19 cellular contexts compared by ENCODE assay signal in genomic region chr3:73473578-73474448, GRCh38.
DNase-seq lines count a peak whose midpoint lies in the region; ATAC-seq and TF ChIP-seq lines count a peak whose summit lies in the region.
"Had no signal": no experiment of that assay in that cellular context is flagged by ENCODE, and none has a peak within 500 bp of the region (broad histone marks: within the 10 kb centered on the region; RNA-seq: fewer than 3 reads in every experiment).

No MANE protein-coding gene starts in this region.

- H3K4me3 Mint-ChIP-seq in CD4-positive, alpha-beta memory T cell: no peak overlapping the region
- H3K4me3 Mint-ChIP-seq: CD4-positive, alpha-beta T cell had no signal

- TF ChIP-seq CTCF in heart left ventricle (IDR thresholded peaks at IDR 0.05): no peak
- TF ChIP-seq CTCF in body of pancreas (IDR thresholded peaks at IDR 0.05): no peak
- TF ChIP-seq CTCF in neural cell (IDR thresholded peaks at IDR 0.05; ENCODE audit: poor library complexity, severe bottlenecking): no peak

- no peak overlapping the region for H2AFZ ChIP-seq in neural cell (ENCODE audit: low read depth, low read length)

- H3K4me3 ChIP-seq in heart left ventricle (no peak overlapping the region), body of pancreas (no peak overlapping the region), neural cell (ENCODE audit: low read length) (no peak overlapping the region)
- no peak overlapping the region for H3K4me3 ChIP-seq in CD4-positive, alpha-beta memory T cell (ENCODE audit: low read length in 2 of 2)
- H3K4me3 ChIP-seq: BLaER1 had no signal

- H3K27ac ChIP-seq in heart left ventricle (no peak overlapping the region), body of pancreas (peak overlapping the region; percentile 65 to 81 (median 75)), neural cell (ENCODE audit: low read length) (peak overlapping the region; percentile 18)
- no peak overlapping the region for H3K27ac ChIP-seq in CD4-positive, alpha-beta memory T cell (ENCODE audit: low read depth, low read length)
- H3K27ac ChIP-seq: BLaER1, KMS-11 had no signal

- CTCF ChIA-PET in HEK293T (lab: Yijun Ruan, JAX): no interaction called here
- CTCF ChIA-PET in CD4-positive, alpha-beta memory T cell (lab: Charles Lee; ENCODE audit: partially characterized antibody): no interaction called here

- H3K9me2 ChIP-seq in neural cell (ENCODE audit: insufficient read depth, low read length): no peaks in the 10 kb centered on the region

- H3K36me3 ChIP-seq in heart left ventricle (no peaks in the 10 kb centered on the region), body of pancreas (replicated peaks in 1 of 2; ENCODE audit: insufficient read depth in 1 of 2, low read depth in 2 of 2) (no peaks in the 10 kb centered on the region), neural cell (ENCODE audit: insufficient read depth, low read length) (no peaks in the 10 kb centered on the region)
- H3K36me3 ChIP-seq in CD4-positive, alpha-beta memory T cell (ENCODE audit: insufficient read depth, low read length): no peaks in the 10 kb centered on the region
- H3K36me3 ChIP-seq: BLaER1 had no signal

- H3K4me1 ChIP-seq in heart left ventricle (peaks cover 0 to 39% (median 13%) of the 10 kb centered on the region in 12 donors), body of pancreas (peaks cover 60% of the 10 kb centered on the region)
- peaks cover 4% of the 10 kb centered on the region for H3K4me1 ChIP-seq in CD4-positive, alpha-beta memory T cell (ENCODE audit: insufficient read depth, low read length)

- H4K20me1 ChIP-seq in neural cell (ENCODE audit: insufficient read depth): no peaks in the 10 kb centered on the region
- H4K20me1 ChIP-seq: BLaER1 had no signal

- TF ChIP-seq EP300 in neural cell (conservative IDR thresholded peaks at IDR 0.05; ENCODE audit: poor library complexity, severe bottlenecking): no peak

- H3K9me3 ChIP-seq in heart left ventricle: peaks cover 0 to 6% (median 0%) of the 10 kb centered on the region in 12 donors
- H3K9me3 ChIP-seq in body of pancreas: no peaks in the 10 kb centered on the region
- no peaks in the 10 kb centered on the region for H3K9me3 ChIP-seq in neural cell (ENCODE audit: low read length)
- no peaks in the 10 kb centered on the region for H3K9me3 ChIP-seq in CD4-positive, alpha-beta memory T cell (ENCODE audit: control insufficient read depth in 1 of 2, low read length in 2 of 2)

- no peak overlapping the region for H3K27ac Mint-ChIP-seq in CD4-positive, alpha-beta memory T cell
- H3K27ac Mint-ChIP-seq: CD4-positive, alpha-beta T cell had no signal

- DNase-seq in heart left ventricle (no peak), left cardiac atrium (no peak), HEK293T (ENCODE audit: extremely low spot score) (no peak), body of pancreas (peak; percentile 82 to 92 (median 84)), NCI-H446 treated with DMSO at 0.1 percent for 48 hours (lab: John Stamatoyannopoulos, UW) (no peak)
- no peak for DNase-seq in effector CD4-positive, alpha-beta T cell
- DNase-seq in CD4-positive, alpha-beta memory T cell: no peak
- DNase-seq: CD4-positive, alpha-beta T cell; EL; GF-D8; IMR-90; NCI-H1092 treated with DMSO at 0.1 percent for 48 hours; NCI-H1694 treated with DMSO at 0.1 percent for 48 hours; NCI-H2081 treated with DMSO at 0.1 percent for 48 hours; NCI-H774 had no signal

- TF ChIP-seq POLR2A in heart left ventricle (IDR thresholded peaks at IDR 0.05) (no peak), body of pancreas (IDR thresholded peaks at IDR 0.05) (no peak)

- WGBS in heart left ventricle, 4 donors: 54 to 66% (median 65%) methylated on average over 7 of the region's 7 CpGs
- WGBS in body of pancreas, 2 donors: 25 to 29% methylated on average over 7 of the region's 7 CpGs

- no peak overlapping the region for H3K4me2 ChIP-seq in neural cell (ENCODE audit: low read length)
- H3K4me2 ChIP-seq: BLaER1, KMS-11 had no signal

- no peak for TF ChIP-seq RAD21 in neural cell (conservative IDR thresholded peaks at IDR 0.05)

- ATAC-seq in heart left ventricle (peak in 3 of 4 donors; percentile 37 to 52 (median 39)), left cardiac atrium (no peak), body of pancreas (peak; percentile 93)
- ATAC-seq: Right ventricle myocardium inferior had no signal

- H3K27me3 ChIP-seq in heart left ventricle (no peaks in the 10 kb centered on the region), body of pancreas (no peaks in the 10 kb centered on the region), neural cell (ENCODE audit: insufficient read depth, low read depth, low read length) (no peaks in the 10 kb centered on the region)
- no peaks in the 10 kb centered on the region for H3K27me3 ChIP-seq in CD4-positive, alpha-beta memory T cell (ENCODE audit: insufficient read depth, low read length)

- peaks cover 0 to 3% (median under 1%) of the 10 kb centered on the region in 4 donors for H3K4me1 Mint-ChIP-seq in CD4-positive, alpha-beta memory T cell

- peaks cover 0 to 18% (median 8%) of the 10 kb centered on the region in 8 donors for H3K9me3 Mint-ChIP-seq in CD4-positive, alpha-beta memory T cell

- no peaks in the 10 kb centered on the region for H3F3A ChIP-seq in neural cell (ENCODE audit: insufficient read depth, low read length, poor library complexity, severe bottlenecking)

- H3K79me2 ChIP-seq in neural cell (replicated peaks; ENCODE audit: insufficient read depth, low read length): no peaks in the 10 kb centered on the region

- no peaks in the 10 kb centered on the region for H3K36me3 Mint-ChIP-seq in CD4-positive, alpha-beta memory T cell

- H3K27me3 Mint-ChIP-seq in CD4-positive, alpha-beta memory T cell: peaks cover 4 to 12% of the 10 kb centered on the region in 2 donors

- intact Hi-C loops in heart left ventricle (cut with DNase I): no loop called here
- intact Hi-C loops in left cardiac atrium (cut with DNase I): no loop called here
- intact Hi-C loops in body of pancreas (cut with DNase I): no loop called here
- intact Hi-C loops in CD4-positive, alpha-beta memory T cell (cut with micrococcal nuclease): no loop called here

- H3K9ac ChIP-seq in neural cell (ENCODE audit: low read length): no peak overlapping the region
- H3K9ac ChIP-seq: BLaER1, KMS-11 had no signal

- POLR2A ChIA-PET in HEK293T (lab: Yijun Ruan, JAX): no interaction called here
- POLR2A ChIA-PET in CD4-positive, alpha-beta memory T cell (lab: Charles Lee; ENCODE audit: partially characterized antibody): no interaction called here

TF ChIP-seq in HEK293T, 16 proteins besides CTCF, POLR2A, EP300 and RAD21:
- TF ChIP-seq PKNOX1 (IDR thresholded peaks at IDR 0.05) (peak; percentile 83), L3MBTL2 (conservative IDR thresholded peaks at IDR 0.05) (peak; percentile 41; the same call in 1 of the 2 replicates), LEF1 (IDR thresholded peaks at IDR 0.05; ENCODE audit: borderline replicate concordance) (no peak)

TF ChIP-seq in neural cell, 6 proteins besides CTCF, POLR2A, EP300 and RAD21:
- TF ChIP-seq MXI1 (conservative IDR thresholded peaks at IDR 0.05; ENCODE audit: poor library complexity, severe bottlenecking) (no peak), EZH2 (IDR thresholded peaks at IDR 0.05; ENCODE audit: borderline replicate concordance, insufficient read depth, low read length, poor library complexity, severe bottlenecking) (no peak), SMC3 (conservative IDR thresholded peaks at IDR 0.05; ENCODE audit: poor library complexity) (no peak), TAF1 (IDR thresholded peaks at IDR 0.05; ENCODE audit: low read depth) (no peak), POLR2AphosphoS5 (IDR thresholded peaks at IDR 0.05) (no peak)
- TF ChIP-seq, protein P1, sequence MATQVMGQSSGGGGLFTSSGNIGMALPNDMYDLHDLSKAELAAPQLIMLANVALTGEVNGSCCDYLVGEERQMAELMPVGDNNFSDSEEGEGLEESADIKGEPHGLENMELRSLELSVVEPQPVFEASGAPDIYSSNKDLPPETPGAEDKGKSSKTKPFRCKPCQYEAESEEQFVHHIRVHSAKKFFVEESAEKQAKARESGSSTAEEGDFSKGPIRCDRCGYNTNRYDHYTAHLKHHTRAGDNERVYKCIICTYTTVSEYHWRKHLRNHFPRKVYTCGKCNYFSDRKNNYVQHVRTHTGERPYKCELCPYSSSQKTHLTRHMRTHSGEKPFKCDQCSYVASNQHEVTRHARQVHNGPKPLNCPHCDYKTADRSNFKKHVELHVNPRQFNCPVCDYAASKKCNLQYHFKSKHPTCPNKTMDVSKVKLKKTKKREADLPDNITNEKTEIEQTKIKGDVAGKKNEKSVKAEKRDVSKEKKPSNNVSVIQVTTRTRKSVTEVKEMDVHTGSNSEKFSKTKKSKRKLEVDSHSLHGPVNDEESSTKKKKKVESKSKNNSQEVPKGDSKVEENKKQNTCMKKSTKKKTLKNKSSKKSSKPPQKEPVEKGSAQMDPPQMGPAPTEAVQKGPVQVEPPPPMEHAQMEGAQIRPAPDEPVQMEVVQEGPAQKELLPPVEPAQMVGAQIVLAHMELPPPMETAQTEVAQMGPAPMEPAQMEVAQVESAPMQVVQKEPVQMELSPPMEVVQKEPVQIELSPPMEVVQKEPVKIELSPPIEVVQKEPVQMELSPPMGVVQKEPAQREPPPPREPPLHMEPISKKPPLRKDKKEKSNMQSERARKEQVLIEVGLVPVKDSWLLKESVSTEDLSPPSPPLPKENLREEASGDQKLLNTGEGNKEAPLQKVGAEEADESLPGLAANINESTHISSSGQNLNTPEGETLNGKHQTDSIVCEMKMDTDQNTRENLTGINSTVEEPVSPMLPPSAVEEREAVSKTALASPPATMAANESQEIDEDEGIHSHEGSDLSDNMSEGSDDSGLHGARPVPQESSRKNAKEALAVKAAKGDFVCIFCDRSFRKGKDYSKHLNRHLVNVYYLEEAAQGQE (IDR thresholded peaks at IDR 0.05; ENCODE audit: borderline replicate concordance): no peak

Comparison
In these comparisons a context has a peak if more than half of its experiments do, and no peak if none do; other contexts are left out.
1. ATAC-seq: peak in heart left ventricle (3 of 4) and body of pancreas (single experiment); none in left cardiac atrium (0 of 2).
2. DNase-seq: peak in body of pancreas (4 of 4); none in heart left ventricle (0 of 5), left cardiac atrium (single experiment), HEK293T (single experiment), effector CD4-positive, alpha-beta T cell (single experiment), CD4-positive, alpha-beta memory T cell (0 of 5) and NCI-H446 treated with DMSO at 0.1 percent for 48 hours (single experiment).
3. H3K27ac ChIP-seq: peak in body of pancreas (4 of 4) and neural cell (single experiment); none in heart left ventricle (0 of 12) and CD4-positive, alpha-beta memory T cell (single experiment).